8 cellular contexts compared by ENCODE assay signal in the genomic region with DNA sequence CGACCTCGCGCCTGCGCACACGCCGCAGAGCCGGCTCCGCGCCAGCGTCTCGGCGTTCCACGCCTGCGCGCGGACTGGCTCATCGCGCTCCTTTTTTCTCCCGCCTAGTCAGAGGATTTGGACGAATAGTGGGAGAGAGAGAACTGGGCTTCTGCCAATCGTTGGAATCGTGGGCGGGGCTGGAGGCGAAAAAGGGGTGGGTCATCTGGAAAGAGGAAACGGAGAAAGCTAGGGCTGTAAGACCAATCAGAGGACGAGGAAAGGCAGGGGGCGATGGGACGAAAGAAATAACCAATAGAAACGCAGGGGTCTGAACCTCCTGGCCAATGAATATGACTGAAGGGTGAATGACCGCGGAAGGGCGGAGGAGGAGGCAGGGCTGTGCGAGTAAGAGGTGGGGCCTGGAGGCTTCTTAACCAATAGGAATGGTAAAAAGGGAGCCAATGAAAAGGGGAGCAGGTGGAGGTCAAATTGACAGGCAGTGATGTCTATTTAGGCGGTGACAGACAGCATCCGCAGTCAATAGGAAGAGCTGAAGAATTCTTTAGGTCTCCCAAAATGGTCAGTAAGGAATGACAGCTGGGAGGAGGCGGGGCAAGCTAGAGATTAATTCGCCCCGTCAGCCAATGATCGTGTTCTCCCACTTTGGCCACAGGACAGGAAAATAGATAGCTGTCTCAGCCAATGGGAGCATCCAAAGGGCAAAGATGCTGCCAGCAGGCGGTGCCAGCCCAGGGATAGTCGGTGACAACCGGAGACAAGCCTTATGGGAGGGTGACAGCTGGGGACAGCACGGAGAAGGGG. TPM values are rescaled to one million over a fixed set of nuclear protein-coding genes. Genes with fewer than 3 reads are reported as not detected.
DNase-seq lines count a peak whose midpoint lies in the region; ATAC-seq, FAIRE-seq and TF ChIP-seq lines count a peak whose summit lies in the region.

A gene with protein sequence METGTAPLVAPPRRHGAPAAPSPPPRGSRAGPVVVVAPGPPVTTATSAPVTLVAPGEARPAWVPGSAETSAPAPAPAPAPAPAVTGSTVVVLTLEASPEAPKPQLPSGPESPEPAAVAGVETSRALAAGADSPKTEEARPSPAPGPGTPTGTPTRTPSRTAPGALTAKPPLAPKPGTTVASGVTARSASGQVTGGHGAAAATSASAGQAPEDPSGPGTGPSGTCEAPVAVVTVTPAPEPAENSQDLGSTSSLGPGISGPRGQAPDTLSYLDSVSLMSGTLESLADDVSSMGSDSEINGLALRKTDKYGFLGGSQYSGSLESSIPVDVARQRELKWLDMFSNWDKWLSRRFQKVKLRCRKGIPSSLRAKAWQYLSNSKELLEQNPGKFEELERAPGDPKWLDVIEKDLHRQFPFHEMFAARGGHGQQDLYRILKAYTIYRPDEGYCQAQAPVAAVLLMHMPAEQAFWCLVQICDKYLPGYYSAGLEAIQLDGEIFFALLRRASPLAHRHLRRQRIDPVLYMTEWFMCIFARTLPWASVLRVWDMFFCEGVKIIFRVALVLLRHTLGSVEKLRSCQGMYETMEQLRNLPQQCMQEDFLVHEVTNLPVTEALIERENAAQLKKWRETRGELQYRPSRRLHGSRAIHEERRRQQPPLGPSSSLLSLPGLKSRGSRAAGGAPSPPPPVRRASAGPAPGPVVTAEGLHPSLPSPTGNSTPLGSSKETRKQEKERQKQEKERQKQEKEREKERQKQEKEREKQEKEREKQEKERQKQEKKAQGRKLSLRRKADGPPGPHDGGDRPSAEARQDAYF (minus strand): TSS at position 51 of the 804 bp plus-strand sequence. CDS start 311 bp downstream, outside the sequence.

- TF ChIP-seq POLR2A in stomach (IDR thresholded peaks at IDR 0.05) = no peak

- H3K9me3 Mint-ChIP-seq in HFFc6 (no peaks in the 10 kb centered on the region), neural crest cell (no peaks in the 10 kb centered on the region)
- H3K9me3 Mint-ChIP-seq in activated naive CD4-positive, alpha-beta T cell treated with anti-CD3 and anti-CD28 coated beads for 36 hours = no peaks in the 10 kb centered on the region

- ATAC-seq in foreskin keratinocyte = peak; percentile 90

- peak within 1 kb of the TSS; percentile 78 for H3K9ac ChIP-seq in SK-N-MC (ENCODE audit: insufficient read length)

- no peaks in the 10 kb centered on the region for H3K27me3 ChIP-seq in foreskin keratinocyte
- no peaks in the 10 kb centered on the region for H3K27me3 ChIP-seq in stomach

- H3K27me3 Mint-ChIP-seq in HFFc6 (ENCODE audit: insufficient read depth) (peaks cover 9% of the 10 kb centered on the region; the same call in 1 of the 2 replicates), neural crest cell (ENCODE audit: low read depth) (no peaks in the 10 kb centered on the region)
- no peaks in the 10 kb centered on the region for H3K27me3 Mint-ChIP-seq in activated naive CD4-positive, alpha-beta T cell treated with anti-CD3 and anti-CD28 coated beads for 36 hours (ENCODE audit: low read depth)

- peaks cover 5% of the 10 kb centered on the region; the same call in 1 of the 2 replicates for H3K36me3 ChIP-seq in SK-N-MC (ENCODE audit: insufficient read depth, low read length)
- H3K36me3 ChIP-seq in stomach = peaks cover 0 to 13% (median 10%) of the 10 kb centered on the region in 4 donors

- H3K4me3 ChIP-seq in SK-N-MC (peak within 1 kb of the TSS; percentile 82), stomach (peak within 1 kb of the TSS; percentile 86 to 98 (median 94))

- H3K4me1 ChIP-seq in foreskin keratinocyte (no peaks in the 10 kb centered on the region), stomach (peaks cover 31 to 49% (median 39%) of the 10 kb centered on the region in 4 donors)

- DNase-seq in HFFc6 = peak; percentile 100
- DNase-seq in NAMALWA (ENCODE audit: low spot score) = peak; percentile 100
- DNase-seq in SK-N-MC (ENCODE audit: low read depth, low spot score) = peak; percentile 100
- peak; percentile 100 for DNase-seq in activated naive CD4-positive, alpha-beta T cell treated with anti-CD3 and anti-CD28 coated beads for 36 hours
- peak; percentile 100 for DNase-seq in foreskin keratinocyte
- DNase-seq in neural crest cell (ENCODE audit: low read depth, low spot score) = peak; percentile 97
- DNase-seq in stomach = peak; percentile 98

- H3K27ac ChIP-seq in SK-N-MC (peak within 1 kb of the TSS; percentile 63; the same call in 1 of the 2 replicates), foreskin keratinocyte (no peak within 1 kb of the TSS), stomach (peak within 1 kb of the TSS; percentile 82 to 97 (median 90))

- peak; percentile 100 for FAIRE-seq in G401.6 (lab: Jason Lieb, UNC)

- TF ChIP-seq CTCF in HFFc6 (IDR thresholded peaks at IDR 0.05) (peak; percentile 66), foreskin keratinocyte (conservative IDR thresholded peaks at IDR 0.05) (peak; percentile 58), neural crest cell (conservative IDR thresholded peaks at IDR 0.05) (peak; percentile 46), stomach (IDR thresholded peaks at IDR 0.05) (peak in 1 of 7 experiments; percentile 24)

- TF ChIP-seq EP300 in stomach (IDR thresholded peaks at IDR 0.05) = no peak

- CTCF ChIA-PET in activated naive CD4-positive, alpha-beta T cell treated with anti-CD3 and anti-CD28 coated beads for 36 hours (lab: Charles Lee) = interaction anchor here (0.8 to 2.7 kb wide), 7 partner anchors 13 to 258 kb away, joined by 3 to 10 read pairs (median 6); partner anchors contain the start of genes SEPTIN1 and ZNF771

- peak within 1 kb of the TSS; percentile 89 for H3K4me3 Mint-ChIP-seq in HFFc6
- H3K4me3 Mint-ChIP-seq in activated naive CD4-positive, alpha-beta T cell treated with anti-CD3 and anti-CD28 coated beads for 36 hours = peak within 1 kb of the TSS; percentile 94
- peak within 1 kb of the TSS; percentile 93 for H3K4me3 Mint-ChIP-seq in neural crest cell

- no peaks in the 10 kb centered on the region for H3K9me3 ChIP-seq in SK-N-MC (ENCODE audit: low read depth, low read length)
- H3K9me3 ChIP-seq in stomach = no peaks in the 10 kb centered on the region

- H3K36me3 Mint-ChIP-seq in HFFc6 (ENCODE audit: low read depth) (peaks cover 17% of the 10 kb centered on the region), neural crest cell (ENCODE audit: low read depth) (no peaks in the 10 kb centered on the region)
- H3K36me3 Mint-ChIP-seq in activated naive CD4-positive, alpha-beta T cell treated with anti-CD3 and anti-CD28 coated beads for 36 hours (ENCODE audit: low read depth) = peaks cover 12% of the 10 kb centered on the region

- 0 to 2% (median 0%) methylated on average over 40 to 43 of the region's 43 CpGs for WGBS in stomach, 5 donors

- H3K4me1 Mint-ChIP-seq in HFFc6 (ENCODE audit: low read depth) (peaks cover 35% of the 10 kb centered on the region), neural crest cell (peaks cover 50% of the 10 kb centered on the region)
- peaks cover 40% of the 10 kb centered on the region for H3K4me1 Mint-ChIP-seq in activated naive CD4-positive, alpha-beta T cell treated with anti-CD3 and anti-CD28 coated beads for 36 hours (ENCODE audit: low read depth)

- peak within 1 kb of the TSS; percentile 72 for H3K27ac Mint-ChIP-seq in HFFc6
- H3K27ac Mint-ChIP-seq in activated naive CD4-positive, alpha-beta T cell treated with anti-CD3 and anti-CD28 coated beads for 36 hours = peak within 1 kb of the TSS; percentile 98
- H3K27ac Mint-ChIP-seq in neural crest cell (ENCODE audit: unreplicated experiment) = peak within 1 kb of the TSS; percentile 89

- intact Hi-C loops in activated naive CD4-positive, alpha-beta T cell treated with anti-CD3 and anti-CD28 coated beads for 36 hours (cut with micrococcal nuclease) = loop anchor here (1.0 to 10.0 kb wide), 13 partner anchors 8 to 554 kb away; partner anchors contain the start of genes ALDOA, CD2BP2, FBRS and FBXL19
- intact Hi-C loops in stomach (cut with DNase I; ENCODE audit: low total_unique reads) = no loop called here

RNA-seq across cellular contexts. Expression of the gene that starts here (rescaled TPM):
- 10 to 100 TPM; 44.6 to 51.6 (median 46.3) TPM for total RNA-seq in HFFc6 (2021; fragmentation: NEBNext Ultra II Directional; extraction: Animal tissue kit (Norgen Biotek cat#: 25700))
- 10 to 100 TPM; 36.6 to 38.4 TPM for total RNA-seq in activated naive CD4-positive, alpha-beta T cell treated with anti-CD3 and anti-CD28 coated beads for 36 hours
- 32.1 and 32.9 TPM in 2 replicates for total RNA-seq in foreskin keratinocyte
- 33.8 and 34.6 TPM in 2 replicates for polyA plus RNA-seq in foreskin keratinocyte
- total RNA-seq in neural crest cell = 39.7 and 45.6 TPM in 2 replicates
- 10 to 100 TPM; 25.1 to 89.2 (median 33.2) TPM for total RNA-seq in stomach
- polyA plus RNA-seq in stomach = 10 to 100 TPM; 20.5 to 25.0 (median 22.0) TPM
